21 cellular contexts compared by ENCODE assay signal in the genomic region with DNA sequence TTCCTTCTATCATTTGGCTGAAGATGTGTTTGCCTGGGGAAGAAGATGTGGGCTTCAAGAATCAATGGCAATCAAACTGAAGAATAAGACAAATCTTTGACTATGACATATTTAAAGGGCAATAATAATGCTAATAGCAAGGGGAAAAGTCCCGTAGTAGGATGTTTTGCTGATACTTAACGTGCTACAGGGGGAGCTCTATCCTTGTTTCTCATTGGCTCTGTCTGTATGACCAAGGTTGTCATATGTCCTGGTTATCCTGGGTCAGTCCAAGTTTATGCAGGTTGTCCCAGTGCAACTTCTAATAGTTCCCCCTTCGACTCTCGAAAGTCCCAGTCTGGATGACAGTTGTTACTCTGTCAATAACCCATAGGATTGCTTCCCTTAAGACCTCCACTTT.
DNase-seq lines count a peak whose midpoint lies in the region; ATAC-seq and TF ChIP-seq lines count a peak whose summit lies in the region.
"Had no signal": no experiment of that assay in that cellular context is flagged by ENCODE, and none has a peak within 500 bp of the region (broad histone marks: within the 10 kb centered on the region; RNA-seq: fewer than 3 reads in every experiment).

No MANE protein-coding gene starts in this region.

- no peaks in the 10 kb centered on the region for H3K79me1 ChIP-seq in H9 (ENCODE audit: insufficient read depth, low read depth, low read length, poor library complexity, severe bottlenecking)

- H3K4me3 Mint-ChIP-seq in H9 (no peak overlapping the region), endodermal cell (no peak overlapping the region)
- H3K4me3 Mint-ChIP-seq in activated naive CD4-positive, alpha-beta T cell treated with anti-CD3 and anti-CD28 coated beads for 36 hours = no peak overlapping the region
- H3K4me3 Mint-ChIP-seq: B cell; CD4-positive, CD25-positive, alpha-beta regulatory T cell had no signal

- no peak overlapping the region for H3K27ac Mint-ChIP-seq in H9
- H3K27ac Mint-ChIP-seq in endodermal cell = no peak overlapping the region
- no peak overlapping the region for H3K27ac Mint-ChIP-seq in activated naive CD4-positive, alpha-beta T cell treated with anti-CD3 and anti-CD28 coated beads for 36 hours
- H3K27ac Mint-ChIP-seq: B cell; CD4-positive, CD25-positive, alpha-beta regulatory T cell had no signal

- H2BK12ac ChIP-seq in H9 (ENCODE audit: insufficient read length, low read depth, low read length) = no peak overlapping the region

- H3K9me3 Mint-ChIP-seq in H9 (peaks cover 15 to 20% of the 10 kb centered on the region in 2 experiments), endodermal cell (peaks cover 19% of the 10 kb centered on the region)
- H3K9me3 Mint-ChIP-seq in activated naive CD4-positive, alpha-beta T cell treated with anti-CD3 and anti-CD28 coated beads for 36 hours = no peaks in the 10 kb centered on the region

- ATAC-seq in GM19467 (IDR thresholded peaks at IDR 0.05; ENCODE audit: unreplicated experiment) (no peak), GM18498 (IDR thresholded peaks at IDR 0.05; ENCODE audit: unreplicated experiment) (no peak)
- ATAC-seq: A549 had no signal

- no peak overlapping the region for H2AFZ ChIP-seq in H9 (ENCODE audit: low read length)

- CTCF ChIA-PET in activated naive CD4-positive, alpha-beta T cell treated with anti-CD3 and anti-CD28 coated beads for 36 hours (lab: Charles Lee) = no interaction called here

- H2BK5ac ChIP-seq in H9 (ENCODE audit: insufficient read length, low read length) = no peak overlapping the region

- 0 out of 2 replicates have a peak, but pooled peaks have one; percentile 7 for TF ChIP-seq CTCF in BE2C (IDR thresholded peaks at IDR 0.05; ENCODE audit: low read depth, low read length)
- TF ChIP-seq CTCF in H9 (conservative IDR thresholded peaks at IDR 0.05) = peak; percentile 45; the same call in 1 of the 3 replicates
- peak; percentile 62 for TF ChIP-seq CTCF in endodermal cell (conservative IDR thresholded peaks at IDR 0.05)

- H2BK15ac ChIP-seq in H9 (ENCODE audit: low read depth, low read length) = no peak overlapping the region

- no peak overlapping the region for H3K14ac ChIP-seq in H9 (ENCODE audit: insufficient read depth, low read length)

- H3K36me3 Mint-ChIP-seq in H9 (ENCODE audit: insufficient read depth in 1 of 3, low read depth in 3 of 3) = peaks cover 12 to 24% (median 12%) of the 10 kb centered on the region in 3 experiments
- peaks cover 3% of the 10 kb centered on the region for H3K36me3 Mint-ChIP-seq in endodermal cell (ENCODE audit: low read depth)
- no peaks in the 10 kb centered on the region for H3K36me3 Mint-ChIP-seq in activated naive CD4-positive, alpha-beta T cell treated with anti-CD3 and anti-CD28 coated beads for 36 hours (ENCODE audit: low read depth)
- H3K36me3 Mint-ChIP-seq: CD4-positive, CD25-positive, alpha-beta regulatory T cell had no signal

- H4K20me1 ChIP-seq in H9 (ENCODE audit: control insufficient read depth, insufficient read depth, insufficient read length) = no peaks in the 10 kb centered on the region

- H4K8ac ChIP-seq in H9 (replicated peaks; ENCODE audit: insufficient read length, low read depth, low read length) = no peak overlapping the region

- H3K4me1 ChIP-seq in BE2C (no peaks in the 10 kb centered on the region), H9 (ENCODE audit: insufficient read depth, low read length) (peaks cover 16% of the 10 kb centered on the region), endodermal cell (ENCODE audit: control insufficient read depth, insufficient read depth, low read length) (no peaks in the 10 kb centered on the region)
- H3K4me1 ChIP-seq: A549, HAP-1 had no signal

- H3K56ac ChIP-seq in H9 (ENCODE audit: insufficient read length, low read depth, low read length) = no peak overlapping the region

- H3K4me3 ChIP-seq in BE2C (ENCODE audit: low read depth, low read length) (no peak overlapping the region), endodermal cell (ENCODE audit: low read length) (no peak overlapping the region)
- H3K4me3 ChIP-seq: A549, HAP-1 had no signal

- H2BK120ac ChIP-seq in H9 (ENCODE audit: low read depth, low read length, poor library complexity, severe bottlenecking) = no peak overlapping the region

- no peak for DNase-seq in BE2C
- no peak for DNase-seq in H9
- DNase-seq in SK-MEL-5 (ENCODE audit: low read depth, low spot score) = peak; percentile 11
- no peak for DNase-seq in endodermal cell
- no peak for DNase-seq in activated naive CD4-positive, alpha-beta T cell treated with anti-CD3 and anti-CD28 coated beads for 36 hours
- no peak for DNase-seq in NCI-H2227 (lab: John Stamatoyannopoulos, UW; ENCODE audit: unreplicated experiment)
- DNase-seq: CD4-positive, CD25-positive, alpha-beta regulatory T cell; KG1; NCI-H1105; NCI-H2029; NCI-H226; NCI-H510A treated with DMSO at 0.1 percent for 48 hours; NCI-H82; OCI-M1; Right ventricle myocardium superior had no signal

- peaks cover 14% of the 10 kb centered on the region for H3K27me3 Mint-ChIP-seq in H9 (ENCODE audit: low read depth)
- H3K27me3 Mint-ChIP-seq in endodermal cell (ENCODE audit: insufficient read depth) = peaks cover 17% of the 10 kb centered on the region
- H3K27me3 Mint-ChIP-seq in activated naive CD4-positive, alpha-beta T cell treated with anti-CD3 and anti-CD28 coated beads for 36 hours (ENCODE audit: low read depth) = no peaks in the 10 kb centered on the region

- no peak overlapping the region for H4K5ac ChIP-seq in H9 (ENCODE audit: insufficient read length, low read depth, low read length)

- no peak overlapping the region for H3K23ac ChIP-seq in H9 (ENCODE audit: insufficient read length, low read depth, low read length)

- no peak overlapping the region for H4K91ac ChIP-seq in H9 (ENCODE audit: insufficient read length, low read depth, low read length)

- H3K9me3 ChIP-seq in BE2C = no peaks in the 10 kb centered on the region
- H3K9me3 ChIP-seq in H9 (ENCODE audit: control insufficient read depth, low read depth, low read length) = no peaks in the 10 kb centered on the region
- peaks cover 14% of the 10 kb centered on the region for H3K9me3 ChIP-seq in endodermal cell (ENCODE audit: control insufficient read depth, low read length)
- H3K9me3 ChIP-seq: A549, HAP-1 had no signal

- H3K18ac ChIP-seq in H9 (ENCODE audit: insufficient read length, low read depth, low read length) = no peak overlapping the region

- H2BK20ac ChIP-seq in H9 (ENCODE audit: low read depth, low read length, poor library complexity, severe bottlenecking) = no peak overlapping the region

- no CpG with 5 or more reads among the region's 4 CpGs for WGBS in H9 (ENCODE audit: extremely low coverage, insufficient read length, low lambda C conversion rate)
- WGBS in endodermal cell (ENCODE audit: insufficient coverage in 1 of 2, insufficient read length in 1 of 2), 2 experiments = 63 to 86% methylated on average over 4 of the region's 4 CpGs

- H3K36me3 ChIP-seq in BE2C (no peaks in the 10 kb centered on the region), endodermal cell (ENCODE audit: control insufficient read depth, insufficient read depth, low read length) (no peaks in the 10 kb centered on the region)
- H3K36me3 ChIP-seq: HAP-1 had no signal

- H3T11ph ChIP-seq in H9 (ENCODE audit: low read length) = no peak overlapping the region

- no peak overlapping the region for H3K4ac ChIP-seq in H9 (ENCODE audit: low read depth, low read length)

- H3K4me1 Mint-ChIP-seq in H9 (peaks cover 45 to 52% of the 10 kb centered on the region in 2 experiments), endodermal cell (peaks cover 13% of the 10 kb centered on the region)
- no peaks in the 10 kb centered on the region for H3K4me1 Mint-ChIP-seq in activated naive CD4-positive, alpha-beta T cell treated with anti-CD3 and anti-CD28 coated beads for 36 hours (ENCODE audit: low read depth)
- H3K4me1 Mint-ChIP-seq: B cell; CD4-positive, CD25-positive, alpha-beta regulatory T cell had no signal

- no peak overlapping the region for H3K9ac ChIP-seq in H9 (ENCODE audit: extremely low read depth, insufficient read length, low read length)
- no peak overlapping the region for H3K9ac ChIP-seq in endodermal cell (ENCODE audit: extremely low read depth, low read length, poor library complexity, severe bottlenecking)

- H3K27me3 ChIP-seq in BE2C (no peaks in the 10 kb centered on the region), H9 (ENCODE audit: insufficient read depth, low read length) (no peaks in the 10 kb centered on the region; the same call in 1 of the 2 replicates), endodermal cell (ENCODE audit: control insufficient read depth, insufficient read depth, low read length, poor library complexity, severe bottlenecking) (no peaks in the 10 kb centered on the region)

- intact Hi-C loops in activated naive CD4-positive, alpha-beta T cell treated with anti-CD3 and anti-CD28 coated beads for 36 hours (cut with micrococcal nuclease) = no loop called here

- no peaks in the 10 kb centered on the region for H3K23me2 ChIP-seq in H9 (ENCODE audit: insufficient read length, low read depth, low read length, poor library complexity, severe bottlenecking)

- no peak overlapping the region for H3K27ac ChIP-seq in H9 (ENCODE audit: insufficient read length, low read depth, low read length)
- H3K27ac ChIP-seq in endodermal cell (ENCODE audit: low read depth, low read length) = no peak overlapping the region
- H3K27ac ChIP-seq: A549, SK-N-MC had no signal

- in situ Hi-C loops in SK-MEL-5 (cut with HindIII; ENCODE audit: low pct_unique_long_range_greater_than_20kb, low sequenced_read_pairs) = no loop called here

- H3K79me2 ChIP-seq in H9 (ENCODE audit: insufficient read depth, low read length) = no peaks in the 10 kb centered on the region

- H2AK5ac ChIP-seq in H9 (ENCODE audit: insufficient read length, low read length) = no peak overlapping the region

- H3K4me2 ChIP-seq in H9 (ENCODE audit: insufficient read depth, insufficient read length, low read length) = no peak overlapping the region
- H3K4me2 ChIP-seq: A549 had no signal

Comparison
In these comparisons a context has a peak if more than half of its experiments do, and no peak if none do; other contexts are left out.
1. CTCF ChIP-seq: peak in every context shown above with its lines; median percentile 62 in endodermal cell; 45 in H9; 7 in BE2C.